3 cellular contexts compared by ENCODE assay signal in the genomic region with DNA sequence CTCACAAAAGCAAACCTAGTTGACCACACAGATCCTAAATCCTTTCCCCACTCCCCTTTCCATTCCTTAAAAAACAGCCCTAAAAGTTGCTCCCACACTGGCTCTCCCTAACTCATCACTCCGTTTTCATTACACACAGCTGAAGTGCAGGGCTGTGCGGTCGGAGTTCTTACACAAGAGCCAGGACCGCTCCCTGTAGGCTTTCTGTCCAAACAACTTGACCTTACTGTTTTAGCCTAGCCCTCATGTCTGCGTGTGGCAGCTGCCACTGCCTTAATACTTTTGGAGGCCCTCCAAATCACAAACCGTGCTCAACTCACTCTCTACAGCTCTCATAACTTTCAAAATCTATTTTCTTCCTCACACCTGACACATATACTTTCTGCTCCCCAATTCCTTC. TPM values are rescaled to one million over a fixed set of nuclear protein-coding genes. Genes with fewer than 3 reads are reported as not detected.
"Had no signal": no experiment of that assay in that cellular context is flagged by ENCODE, and none has a peak within 500 bp of the region (broad histone marks: within the 10 kb centered on the region; RNA-seq: fewer than 3 reads in every experiment).

No MANE protein-coding gene starts in this region.

RNA-seq across cellular contexts. Expression of a gene that starts 23.0 kb away (rescaled TPM):
- polyA plus RNA-seq: neural cell had no signal

RNA-seq across cellular contexts. Expression of a gene that starts 45.0 kb away (rescaled TPM):
- total RNA-seq: endodermal cell, pulmonary artery endothelial cell had no signal
- polyA plus RNA-seq: neural cell had no signal

RNA-seq across cellular contexts. Expression of a gene that starts 50.8 kb away (rescaled TPM):
- polyA plus RNA-seq: neural cell had no signal
